Comparison of ENCODE assay signal across 16 cellular contexts in the genomic region with DNA sequence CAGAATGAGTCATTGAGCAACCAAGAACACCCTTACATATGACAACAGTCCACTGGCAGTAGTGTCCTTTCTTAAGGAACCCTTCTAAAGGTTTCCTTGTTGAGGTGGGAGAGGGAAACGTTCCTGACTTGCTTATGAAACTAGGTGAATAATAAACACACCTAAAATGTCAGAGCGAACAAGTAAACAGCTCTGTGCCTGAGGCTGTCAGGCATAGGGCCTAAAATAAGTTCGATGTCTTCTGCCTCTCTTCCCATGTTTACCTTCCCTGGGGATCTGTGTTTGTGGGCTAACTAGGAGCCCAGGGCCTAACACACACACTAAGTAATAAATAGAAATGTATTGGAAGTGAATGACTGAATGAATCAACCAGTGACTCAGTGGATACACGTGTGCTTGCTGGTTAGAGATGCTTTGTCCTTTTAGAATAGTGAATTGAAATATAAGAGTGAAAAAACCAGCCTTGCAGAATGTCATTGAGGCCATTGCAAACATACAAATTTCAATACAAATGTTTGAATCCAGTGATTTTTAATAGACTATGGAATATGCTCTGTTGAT.
DNase-seq lines count a peak whose midpoint lies in the region; ATAC-seq and TF ChIP-seq lines count a peak whose summit lies in the region.
"Had no signal": no experiment of that assay in that cellular context is flagged by ENCODE, and none has a peak within 500 bp of the region (broad histone marks: within the 10 kb centered on the region; RNA-seq: fewer than 3 reads in every experiment).

No MANE protein-coding gene starts in this region.

- H3K27me3 ChIP-seq in breast epithelium (no peaks in the 10 kb centered on the region), right atrium auricular region (no peaks in the 10 kb centered on the region), stomach (no peaks in the 10 kb centered on the region)
- H3K27me3 ChIP-seq: ovary had no signal

- ATAC-seq in GM18873 (IDR thresholded peaks at IDR 0.05; ENCODE audit: low FRiP score, unreplicated experiment): no peak
- no peak for ATAC-seq in HG02571 (IDR thresholded peaks at IDR 0.05; ENCODE audit: unreplicated experiment)
- ATAC-seq: activated CD4-positive, CD25-positive, alpha-beta regulatory T cell treated with anti-CD3 and anti-CD28 coated beads, Interleukin-2, amount 50 U/mL, for 24 hours; left lobe of liver; stimulated activated naive CD8-positive, alpha-beta T cell treated with anti-CD3 and anti-CD28 coated beads, Interleukin-15, Interleukin-2, amounts not matched to agents 100 U/mL and 50 U/mL, for 24 hours had no signal

- no peak for TF ChIP-seq EP300 in stomach (IDR thresholded peaks at IDR 0.05)

- H3K9me3 ChIP-seq in breast epithelium (no peaks in the 10 kb centered on the region), right atrium auricular region (no peaks in the 10 kb centered on the region), stomach (no peaks in the 10 kb centered on the region)
- H3K9me3 ChIP-seq: ovary had no signal

- DNase-seq in HT1080 (ENCODE audit: low read depth) (peak; percentile 54), breast epithelium (ENCODE audit: low spot score in 2 of 2) (no peak), right atrium auricular region (ENCODE audit: low spot score) (no peak), stomach (no peak), erythroblast (lab: John Stamatoyannopoulos, UW) (no peak)
- DNase-seq: activated effector memory CD4-positive, alpha-beta T cell treated with Interleukin-2 at 50 U/mL for 16 hours; GDM1; NCI-H187; ovary; SHP77 treated with DMSO at 0.1 percent for 48 hours; stimulated activated CD4-positive, alpha-beta T cell treated with anti-CD3 and anti-CD28 coated beads, Interleukin-12 subunit alpha, Interleukin-12 subunit beta, amount 100 ng/mL, for 4 hours; stimulated activated naive CD8-positive, alpha-beta T cell treated with anti-CD3 and anti-CD28 coated beads, Interleukin-15, Interleukin-2, amounts not matched to agents 100 U/mL and 50 U/mL, for 24 hours had no signal

- H3K27ac ChIP-seq in breast epithelium: peak overlapping the region; percentile 71 to 74
- peak overlapping the region; percentile 13 to 63 for H3K27ac ChIP-seq in right atrium auricular region
- peak overlapping the region in 3 of 5 donors; percentile 50 to 51 (median 51) for H3K27ac ChIP-seq in stomach
- H3K27ac ChIP-seq: ovary had no signal

- TF ChIP-seq CTCF in breast epithelium (IDR thresholded peaks at IDR 0.05) (no peak), right atrium auricular region (IDR thresholded peaks at IDR 0.05) (no peak), stomach (IDR thresholded peaks at IDR 0.05) (no peak)

- no peaks in the 10 kb centered on the region for H3K36me3 ChIP-seq in breast epithelium
- H3K36me3 ChIP-seq in right atrium auricular region: no peaks in the 10 kb centered on the region
- H3K36me3 ChIP-seq in stomach: peaks cover 0 to 11% (median 3%) of the 10 kb centered on the region in 4 donors
- H3K36me3 ChIP-seq: ovary had no signal

- TF ChIP-seq POLR2A in breast epithelium (IDR thresholded peaks at IDR 0.05): no peak
- TF ChIP-seq POLR2A in stomach (IDR thresholded peaks at IDR 0.05): no peak
- TF ChIP-seq POLR2A in erythroblast (IDR thresholded peaks at IDR 0.05; ENCODE audit: low read length): no peak

- H3K4me3 ChIP-seq in breast epithelium: no peak overlapping the region
- no peak overlapping the region for H3K4me3 ChIP-seq in right atrium auricular region
- H3K4me3 ChIP-seq in stomach: no peak overlapping the region
- H3K4me3 ChIP-seq: ovary had no signal

- WGBS in stomach, 5 donors: 40 to 62% (median 58%) methylated on average over 4 of the region's 4 CpGs

- peaks cover 0 to 9% of the 10 kb centered on the region in 2 donors for H3K4me1 ChIP-seq in breast epithelium
- peaks cover 0 to 13% of the 10 kb centered on the region in 2 donors for H3K4me1 ChIP-seq in right atrium auricular region
- H3K4me1 ChIP-seq in stomach: peaks cover 0 to 17% (median 11%) of the 10 kb centered on the region in 4 donors

- intact Hi-C loops in breast epithelium (cut with DNase I; ENCODE audit: low total_unique reads) (no loop called here), stomach (cut with DNase I; ENCODE audit: low total_unique reads) (no loop called here)
